1 cellular context compared by ENCODE assay signal in the genomic region with DNA sequence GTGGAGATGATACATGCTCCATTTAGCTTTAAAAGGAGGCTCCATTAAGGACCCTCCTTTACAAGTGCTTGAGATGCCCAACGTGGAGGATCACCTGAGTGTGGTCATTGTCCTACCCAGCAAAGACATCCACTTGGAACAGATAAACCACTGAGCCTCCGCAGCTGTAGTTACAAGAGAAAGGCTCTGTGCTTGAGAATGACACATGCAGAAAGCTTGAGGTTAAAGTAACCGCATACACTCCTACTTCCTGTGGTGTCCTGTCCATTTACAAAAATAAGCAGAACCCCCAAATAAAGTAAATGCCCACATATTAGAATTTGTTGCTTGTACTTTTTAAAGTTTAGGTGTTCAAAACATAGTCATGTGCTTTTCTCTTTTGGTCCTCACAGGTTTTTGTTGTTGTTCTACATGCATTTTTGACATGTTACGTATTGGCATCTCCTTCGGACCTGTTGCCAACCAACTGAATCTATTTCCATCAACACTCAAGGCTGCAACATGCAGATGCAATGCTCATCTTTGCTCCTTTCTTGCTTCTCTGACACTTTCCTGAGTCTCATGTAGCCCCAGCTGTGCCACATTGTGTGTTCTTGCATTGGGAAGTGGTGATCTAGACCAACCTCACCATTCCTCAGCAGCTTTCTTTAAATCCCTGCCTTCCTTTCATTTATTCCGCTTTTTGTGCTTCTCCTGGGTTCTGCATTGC.
TF ChIP-seq lines count a peak whose summit lies in the region.

No MANE protein-coding gene starts in this region.

TF ChIP-seq in HepG2, 621 proteins besides CTCF, POLR2A, EP300 and RAD21 (continued from another document):
- TF ChIP-seq DDIT3 (CRISPR knock-in tag; IDR thresholded peaks at IDR 0.05) = no peak
- TF ChIP-seq, protein P1, sequence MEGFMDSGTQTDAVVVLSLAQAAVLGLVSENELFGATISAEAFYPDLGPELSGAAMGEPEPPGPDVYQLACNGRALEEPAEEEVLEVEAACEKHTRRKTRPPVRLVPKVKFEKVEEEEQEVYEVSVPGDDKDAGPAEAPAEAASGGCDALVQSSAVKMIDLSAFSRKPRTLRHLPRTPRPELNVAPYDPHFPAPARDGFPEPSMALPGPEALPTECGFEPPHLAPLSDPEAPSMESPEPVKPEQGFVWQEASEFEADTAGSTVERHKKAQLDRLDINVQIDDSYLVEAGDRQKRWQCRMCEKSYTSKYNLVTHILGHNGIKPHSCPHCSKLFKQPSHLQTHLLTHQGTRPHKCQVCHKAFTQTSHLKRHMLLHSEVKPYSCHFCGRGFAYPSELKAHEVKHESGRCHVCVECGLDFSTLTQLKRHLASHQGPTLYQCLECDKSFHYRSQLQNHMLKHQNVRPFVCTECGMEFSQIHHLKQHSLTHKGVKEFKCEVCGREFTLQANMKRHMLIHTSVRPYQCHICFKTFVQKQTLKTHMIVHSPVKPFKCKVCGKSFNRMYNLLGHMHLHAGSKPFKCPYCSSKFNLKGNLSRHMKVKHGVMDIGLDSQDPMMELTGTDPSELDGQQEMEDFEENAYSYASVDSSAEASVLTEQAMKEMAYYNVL (CRISPR knock-in tag; IDR thresholded peaks at IDR 0.05; ENCODE audit: borderline replicate concordance) = no peak
- no peak for TF ChIP-seq PRDM10 (CRISPR knock-in tag; IDR thresholded peaks at IDR 0.05; ENCODE audit: low read depth)
- no peak for TF ChIP-seq TRIM24 (CRISPR knock-in tag; IDR thresholded peaks at IDR 0.05)
- TF ChIP-seq REXO4 (CRISPR knock-in tag; IDR thresholded peaks at IDR 0.05; ENCODE audit: borderline replicate concordance) = no peak
- TF ChIP-seq ZNF713 (CRISPR knock-in tag; IDR thresholded peaks at IDR 0.05) = no peak
- TF ChIP-seq ZNF205 (CRISPR knock-in tag; IDR thresholded peaks at IDR 0.05) = no peak
- TF ChIP-seq NFE2 (CRISPR knock-in tag; IDR thresholded peaks at IDR 0.05) = no peak
- TF ChIP-seq, protein P2, sequence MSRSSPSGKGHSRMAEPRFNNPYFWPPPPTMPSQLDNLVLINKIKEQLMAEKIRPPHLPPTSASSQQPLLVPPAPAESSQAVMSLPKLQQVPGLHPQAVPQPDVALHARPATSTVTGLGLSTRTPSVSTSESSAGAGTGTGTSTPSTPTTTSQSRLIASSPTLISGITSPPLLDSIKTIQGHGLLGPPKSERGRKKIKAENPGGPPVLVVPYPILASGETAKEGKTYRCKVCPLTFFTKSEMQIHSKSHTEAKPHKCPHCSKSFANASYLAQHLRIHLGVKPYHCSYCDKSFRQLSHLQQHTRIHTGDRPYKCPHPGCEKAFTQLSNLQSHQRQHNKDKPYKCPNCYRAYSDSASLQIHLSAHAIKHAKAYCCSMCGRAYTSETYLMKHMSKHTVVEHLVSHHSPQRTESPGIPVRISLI (CRISPR knock-in tag; IDR thresholded peaks at IDR 0.05; ENCODE audit: borderline replicate concordance) = no peak
- TF ChIP-seq KAT2B (IDR thresholded peaks at IDR 0.05; ENCODE audit: borderline replicate concordance, low read depth, low read length) = no peak
- TF ChIP-seq CEBPG (CRISPR knock-in tag; IDR thresholded peaks at IDR 0.05) = no peak
- TF ChIP-seq, protein P3, sequence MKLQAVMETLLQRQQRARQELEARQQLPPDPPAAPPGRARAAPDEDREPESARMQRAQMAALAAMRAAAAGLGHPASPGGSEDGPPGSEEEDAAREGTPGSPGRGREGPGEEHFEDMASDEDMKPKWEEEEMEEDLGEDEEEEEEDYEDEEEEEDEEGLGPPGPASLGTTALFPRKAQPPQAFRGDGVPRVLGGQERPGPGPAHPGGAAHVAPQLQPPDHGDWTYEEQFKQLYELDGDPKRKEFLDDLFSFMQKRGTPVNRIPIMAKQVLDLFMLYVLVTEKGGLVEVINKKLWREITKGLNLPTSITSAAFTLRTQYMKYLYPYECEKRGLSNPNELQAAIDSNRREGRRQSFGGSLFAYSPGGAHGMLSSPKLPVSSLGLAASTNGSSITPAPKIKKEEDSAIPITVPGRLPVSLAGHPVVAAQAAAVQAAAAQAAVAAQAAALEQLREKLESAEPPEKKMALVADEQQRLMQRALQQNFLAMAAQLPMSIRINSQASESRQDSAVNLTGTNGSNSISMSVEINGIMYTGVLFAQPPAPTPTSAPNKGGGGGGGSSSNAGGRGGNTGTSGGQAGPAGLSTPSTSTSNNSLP (IDR thresholded peaks at IDR 0.05; ENCODE audit: low read depth, low read length) = no peak
- no peak for TF ChIP-seq ZBTB7B (CRISPR knock-in tag; IDR thresholded peaks at IDR 0.05)
- TF ChIP-seq, protein P4, sequence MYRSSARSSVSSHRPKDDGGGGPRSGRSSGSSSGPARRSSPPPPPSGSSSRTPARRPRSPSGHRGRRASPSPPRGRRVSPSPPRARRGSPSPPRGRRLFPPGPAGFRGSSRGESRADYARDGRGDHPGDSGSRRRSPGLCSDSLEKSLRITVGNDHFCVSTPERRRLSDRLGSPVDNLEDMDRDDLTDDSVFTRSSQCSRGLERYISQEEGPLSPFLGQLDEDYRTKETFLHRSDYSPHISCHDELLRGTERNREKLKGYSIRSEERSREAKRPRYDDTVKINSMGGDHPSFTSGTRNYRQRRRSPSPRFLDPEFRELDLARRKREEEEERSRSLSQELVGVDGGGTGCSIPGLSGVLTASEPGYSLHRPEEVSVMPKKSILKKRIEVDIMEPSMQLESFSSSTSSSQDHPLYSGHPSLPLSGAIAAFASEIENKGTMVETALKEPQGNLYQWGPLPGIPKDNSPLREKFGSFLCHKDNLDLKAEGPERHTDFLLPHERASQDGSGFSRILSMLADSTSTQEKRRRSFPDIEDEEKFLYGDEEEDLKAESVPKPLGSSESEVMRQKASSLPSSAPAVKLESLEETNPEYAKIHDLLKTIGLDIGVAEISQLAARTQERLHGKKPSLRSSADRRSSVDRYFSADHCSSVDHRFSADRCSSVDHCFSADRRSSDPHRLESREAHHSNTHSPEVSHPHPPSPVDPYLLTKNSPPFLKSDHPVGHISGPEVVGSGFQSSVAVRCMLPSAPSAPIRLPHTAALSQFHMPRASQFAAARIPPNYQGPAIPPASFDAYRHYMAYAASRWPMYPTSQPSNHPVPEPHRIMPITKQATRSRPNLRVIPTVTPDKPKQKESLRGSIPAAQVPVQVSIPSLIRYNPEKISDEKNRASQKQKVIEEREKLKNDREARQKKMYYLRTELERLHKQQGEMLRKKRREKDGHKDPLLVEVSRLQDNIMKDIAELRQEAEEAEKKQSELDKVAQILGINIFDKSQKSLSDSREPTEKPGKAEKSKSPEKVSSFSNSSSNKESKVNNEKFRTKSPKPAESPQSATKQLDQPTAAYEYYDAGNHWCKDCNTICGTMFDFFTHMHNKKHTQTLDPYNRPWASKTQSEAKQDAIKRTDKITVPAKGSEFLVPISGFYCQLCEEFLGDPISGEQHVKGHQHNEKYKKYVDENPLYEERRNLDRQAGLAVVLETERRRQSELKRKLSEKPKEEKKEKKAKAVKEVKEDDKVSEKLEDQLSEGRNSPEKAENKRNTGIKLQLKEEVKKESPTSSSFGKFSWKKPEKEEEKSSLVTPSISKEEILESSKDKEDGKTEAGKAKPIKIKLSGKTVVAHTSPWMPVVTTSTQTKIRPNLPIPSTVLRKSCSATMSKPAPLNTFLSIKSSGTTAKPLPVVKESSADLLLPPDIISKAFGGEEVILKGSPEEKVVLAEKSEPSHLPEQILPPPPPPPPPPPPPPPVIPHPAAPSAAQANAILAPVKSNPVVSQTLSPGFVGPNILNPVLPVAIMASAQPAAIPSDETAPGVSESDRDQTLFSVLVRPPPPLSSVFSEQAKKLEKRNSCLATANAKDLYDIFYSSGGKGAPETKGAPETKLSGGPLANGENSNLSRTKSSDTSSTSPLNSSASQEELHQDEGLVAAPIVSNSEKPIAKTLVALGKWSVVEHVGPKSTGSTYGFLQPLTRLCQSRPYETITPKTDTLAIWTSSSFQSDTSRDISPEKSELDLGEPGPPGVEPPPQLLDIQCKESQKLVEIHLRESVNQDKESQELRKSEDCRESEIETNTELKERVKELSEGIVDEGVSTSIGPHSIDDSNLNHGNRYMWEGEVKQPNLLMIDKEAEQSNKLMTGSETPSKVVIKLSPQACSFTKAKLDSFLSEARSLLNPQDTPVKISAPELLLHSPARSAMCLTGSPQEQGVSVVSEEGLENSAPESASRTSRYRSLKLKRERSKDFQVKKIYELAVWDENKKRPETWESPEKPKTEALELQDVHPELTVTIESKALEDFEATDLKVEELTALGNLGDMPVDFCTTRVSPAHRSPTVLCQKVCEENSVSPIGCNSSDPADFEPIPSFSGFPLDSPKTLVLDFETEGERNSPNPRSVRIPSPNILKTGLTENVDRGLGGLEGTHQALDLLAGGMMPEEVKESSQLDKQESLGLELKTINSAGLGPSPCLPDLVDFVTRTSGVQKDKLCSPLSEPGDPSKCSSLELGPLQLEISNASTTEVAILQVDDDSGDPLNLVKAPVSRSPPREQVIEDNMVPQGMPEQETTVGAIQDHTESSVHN (CRISPR knock-in tag; IDR thresholded peaks at IDR 0.05) = no peak
- TF ChIP-seq ZMYM3 (CRISPR knock-in tag; IDR thresholded peaks at IDR 0.05) = no peak
- no peak for TF ChIP-seq ZNF547 (CRISPR knock-in tag; IDR thresholded peaks at IDR 0.05)
- no peak for TF ChIP-seq ZNF652 (CRISPR knock-in tag; IDR thresholded peaks at IDR 0.05; ENCODE audit: borderline replicate concordance, low read depth)
